Comparison of ENCODE assay signal across 8 cellular contexts in the genomic region with DNA sequence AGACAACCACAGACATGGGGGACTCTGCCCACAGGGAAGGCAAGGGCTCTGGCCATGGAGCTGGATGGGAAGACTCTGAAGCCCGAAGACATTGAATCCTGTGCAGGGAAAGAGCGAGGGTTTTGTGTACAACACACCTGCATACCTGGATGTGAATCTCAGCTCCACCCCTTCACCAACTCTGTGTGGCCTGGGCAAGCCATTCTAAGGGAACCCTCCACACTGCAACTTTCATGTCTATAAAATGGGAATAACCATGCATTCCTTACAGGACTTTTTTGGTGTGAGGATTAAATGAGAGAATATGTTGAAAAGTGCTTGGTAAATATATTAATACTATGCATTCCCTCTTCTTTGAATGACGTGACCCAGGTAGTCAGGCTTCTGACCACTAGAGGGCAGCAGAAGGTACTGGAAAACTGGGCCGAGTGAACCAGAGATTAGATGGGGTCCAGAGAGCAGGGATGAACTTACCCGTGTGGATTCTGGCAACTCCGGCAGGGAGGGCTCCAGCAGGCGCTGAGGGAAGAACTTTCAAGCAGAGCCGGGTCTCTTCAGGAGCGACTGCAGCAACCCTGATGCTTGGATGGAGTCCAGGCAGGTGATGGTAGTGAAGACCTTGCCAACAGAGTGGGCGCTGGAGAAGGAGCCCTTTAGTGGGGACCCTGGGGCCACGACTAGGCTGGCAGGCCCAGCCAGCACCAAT. TPM values are rescaled to one million over a fixed set of nuclear protein-coding genes. Genes with fewer than 3 reads are reported as not detected.
DNase-seq lines count a peak whose midpoint lies in the region; ATAC-seq and TF ChIP-seq lines count a peak whose summit lies in the region.

No MANE protein-coding gene starts in this region.

- TF ChIP-seq CTCF in lung (IDR thresholded peaks at IDR 0.05; ENCODE audit: control extremely low read depth, extremely low read depth) = peak; percentile 61

- no peak overlapping the region for H3K4me3 ChIP-seq in lung

- ATAC-seq in HG03159 (IDR thresholded peaks at IDR 0.05; ENCODE audit: unreplicated experiment) (peak; percentile 43), lung (ENCODE audit: insufficient read depth, low FRiP score) (peak; percentile 42), GM21528 (IDR thresholded peaks at IDR 0.05; ENCODE audit: low FRiP score, unreplicated experiment) (no peak)

- no peaks in the 10 kb centered on the region for H3K27me3 ChIP-seq in lung (ENCODE audit: control insufficient read depth, insufficient read depth)

- WGBS in lung, 2 donors = 19 to 33% methylated on average over 11 of the region's 11 CpGs

- H3K36me3 ChIP-seq in lung (ENCODE audit: control insufficient read depth in 2 of 2, insufficient read depth in 2 of 2, low read length in 2 of 2) = peaks cover 3 to 20% of the 10 kb centered on the region in 2 donors

- H3K4me1 ChIP-seq in lung (ENCODE audit: control insufficient read depth in 2 of 2, insufficient read depth in 2 of 2, low read length in 2 of 2) = peaks cover 0 to 2% of the 10 kb centered on the region in 2 donors

- H3K9me3 ChIP-seq in lung (ENCODE audit: control insufficient read depth in 2 of 2, insufficient read depth in 1 of 2, low read length in 1 of 2) = no peaks in the 10 kb centered on the region

- peak overlapping the region; percentile 13 to 88 for H3K27ac ChIP-seq in lung (ENCODE audit: low read depth in 1 of 2, low read length in 1 of 2)

- peak; percentile 92 for DNase-seq in GM03348 (ENCODE audit: low spot score)
- peak; percentile 68 to 78 for DNase-seq in NCI-H524 (lab: John Stamatoyannopoulos, UW)
- peak; percentile 31 to 67 for DNase-seq in activated CD4-positive, alpha-beta T cell treated with anti-CD3 and anti-CD28 coated beads, Interleukin-2, amount 50 U/mL, for 24 hours (ENCODE audit: low read depth in 1 of 2, low spot score in 1 of 2)
- DNase-seq in effector CD8-positive, alpha-beta T cell (lab: John Stamatoyannopoulos, UW) = peak; percentile 44
- DNase-seq in lung (ENCODE audit: low spot score) = peak; percentile 82
- peak; percentile 46 for DNase-seq in stimulated activated CD8-positive, alpha-beta memory T cell treated with anti-CD3 and anti-CD28 coated beads, Interleukin-12 subunit alpha, Interleukin-12 subunit beta, amount 100 ng/mL, for 1 hour (ENCODE audit: low read depth)

RNA-seq across cellular contexts. Expression of gene ELF3, which starts 0.9 kb away (rescaled TPM):
- total RNA-seq in lung = 100 to 1,000 TPM; 150 to 219 TPM
- polyA plus RNA-seq in lung = 100 to 1,000 TPM; 143 to 148 TPM

RNA-seq across cellular contexts. Expression of gene RNPEP, which starts 27.0 kb away (rescaled TPM):
- 10 to 100 TPM; 40.7 to 74.9 TPM for total RNA-seq in lung
- 10 to 100 TPM; 45.9 to 49.2 TPM for polyA plus RNA-seq in lung

RNA-seq across cellular contexts. Expression of gene TIMM17A, which starts 54.2 kb away (rescaled TPM):
- 10 to 100 TPM; 25.9 to 44.4 TPM for total RNA-seq in lung
- polyA plus RNA-seq in lung = 10 to 100 TPM; 26.1 to 56.1 TPM
